24 cellular contexts compared by ENCODE assay signal in the genomic region with DNA sequence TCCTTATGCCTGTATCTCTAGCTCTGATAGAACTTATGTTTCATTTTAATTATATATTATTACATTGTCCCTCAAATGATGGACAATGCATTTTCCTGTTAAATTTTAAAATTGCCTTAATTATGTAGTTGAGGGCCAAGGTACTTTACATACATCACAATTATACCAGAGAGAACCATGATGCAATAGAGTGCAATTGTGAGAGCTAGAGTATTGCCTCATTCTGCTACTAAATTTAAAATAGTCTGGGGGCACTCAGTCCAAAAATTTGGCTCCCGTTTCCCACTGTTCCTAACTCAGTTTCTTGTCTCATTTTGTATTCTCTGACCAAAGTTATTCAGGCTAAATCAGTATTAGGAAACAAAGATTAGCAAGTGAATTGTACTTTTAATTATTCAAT.
DNase-seq lines count a peak whose midpoint lies in the region; ATAC-seq and TF ChIP-seq lines count a peak whose summit lies in the region.
"Had no signal": no experiment of that assay in that cellular context is flagged by ENCODE, and none has a peak within 500 bp of the region (broad histone marks: within the 10 kb centered on the region; RNA-seq: fewer than 3 reads in every experiment).

No MANE protein-coding gene starts in this region.

- H3K4me2 ChIP-seq in OCI-LY1 (ENCODE audit: low read length): peak overlapping the region; percentile 4; the same call in 1 of the 2 replicates

- H3K4me1 ChIP-seq in A673 (ENCODE audit: insufficient read depth, low read length, poor library complexity, severe bottlenecking) (peaks cover 58% of the 10 kb centered on the region), HEK293 (ENCODE audit: control insufficient read depth, insufficient read depth, low read length) (no peaks in the 10 kb centered on the region; the same call in 1 of the 2 replicates), OCI-LY1 (ENCODE audit: insufficient read depth, low read length, severe bottlenecking) (peaks cover 39% of the 10 kb centered on the region), HAP-1 (peaks cover 5% of the 10 kb centered on the region; the same call in 1 of the 2 replicates)
- H3K4me1 ChIP-seq: heart left ventricle, Peyer's patch, stomach had no signal

- no TSS peak for BruUV-seq in A673 (replicated peaks; lab: Mats Ljungman, UMichigan)

- H3K36me3 ChIP-seq in A673 (ENCODE audit: insufficient read depth, low read length, poor library complexity, severe bottlenecking) (no peaks in the 10 kb centered on the region), HEK293 (ENCODE audit: control insufficient read depth in 2 of 2, insufficient read depth in 1 of 2, low read length in 2 of 2) (no peaks in the 10 kb centered on the region), OCI-LY1 (ENCODE audit: insufficient read depth, low read length) (no peaks in the 10 kb centered on the region), HAP-1 (replicated peaks) (no peaks in the 10 kb centered on the region), brain microvascular endothelial cell (replicated peaks) (no peaks in the 10 kb centered on the region)
- H3K36me3 ChIP-seq: cardiac muscle cell, heart left ventricle, Peyer's patch, SJSA1, stomach, tibial artery had no signal

- H3K4me3 ChIP-seq in A673 (ENCODE audit: low read depth, low read length, poor library complexity, severe bottlenecking) (no peak overlapping the region), HEK293 (ENCODE audit: low read depth, low read length) (no peak overlapping the region), OCI-LY1 (ENCODE audit: low read depth, low read length, poor library complexity, severe bottlenecking) (no peak overlapping the region), HAP-1 (no peak overlapping the region), brain microvascular endothelial cell (ENCODE audit: low read depth, low read length) (no peak overlapping the region)
- H3K4me3 ChIP-seq: cardiac muscle cell, heart left ventricle, Peyer's patch, SJSA1, stomach, tibial artery had no signal

- CTCF ChIA-PET in A673 (lab: Charles Lee) (no interaction called here), HEK293 (lab: Yijun Ruan, JAX) (no interaction called here)

- no peak for ATAC-seq in HG03095 (IDR thresholded peaks at IDR 0.05; ENCODE audit: unreplicated experiment)
- ATAC-seq: heart left ventricle, left cardiac atrium, T-helper 17 cell had no signal

- no peaks in the 10 kb centered on the region for H3K79me2 ChIP-seq in OCI-LY1 (ENCODE audit: insufficient read depth, low read length)

- no peaks in the 10 kb centered on the region for H3F3A ChIP-seq in OCI-LY1 (ENCODE audit: insufficient read depth, low read length)

- in situ Hi-C loops in HAP-1 (cut with MboI; ENCODE audit: low sequenced_read_pairs) (no loop called here), brain microvascular endothelial cell (cut with HindIII; ENCODE audit: low pct_ligation_motif_present, low sequenced_read_pairs) (no loop called here)

- H3K9me3 ChIP-seq in A673 (ENCODE audit: low read depth, low read length, poor library complexity, severe bottlenecking) (no peaks in the 10 kb centered on the region), HEK293 (ENCODE audit: control insufficient read depth, insufficient read depth, low read depth, low read length) (no peaks in the 10 kb centered on the region), OCI-LY1 (ENCODE audit: low read length) (no peaks in the 10 kb centered on the region; the same call in 1 of the 2 replicates), HAP-1 (no peaks in the 10 kb centered on the region)
- H3K9me3 ChIP-seq: heart left ventricle, Peyer's patch, SJSA1, stomach, tibial artery had no signal

- POLR2A ChIA-PET in A673 (lab: Charles Lee; ENCODE audit: low non-redundant PET) (no interaction called here), HEK293 (lab: Yijun Ruan, JAX) (no interaction called here)

- intact Hi-C loops in A673 (cut with micrococcal nuclease; ENCODE audit: unreplicated experiment): loop anchor here (10.0 kb wide), 1 partner anchor 732 kb away; no protein-coding TSS in a partner anchor

- DNase-seq in A673 (ENCODE audit: low spot score): peak; percentile 70
- no peak for DNase-seq in epithelial cell of prostate (ENCODE audit: low read depth, low spot score)
- no peak for DNase-seq in kidney glomerular epithelial cell (lab: John Stamatoyannopoulos, UW)
- DNase-seq in HAP-1 (ENCODE audit: low spot score in 2 of 2): no peak
- no peak for DNase-seq in brain microvascular endothelial cell
- DNase-seq: activated CD4-positive, alpha-beta T cell treated with anti-CD3 and anti-CD28 coated beads, Interleukin-2, amount 50 U/mL, for 1 hour; activated naive CD4-positive, alpha-beta T cell treated with anti-CD3 and anti-CD28 coated beads, Interleukin-2, amount 10 ng/mL, durations not matched to agents 7 days and 5 days; amygdala; foreskin fibroblast; heart left ventricle; left cardiac atrium; NCI-H1092; NCI-H187 treated with DMSO at 0.1 percent for 48 hours; NCI-H82; Peyer's patch; stimulated activated CD8-positive, alpha-beta memory T cell treated with anti-CD3 and anti-CD28 coated beads, Interleukin-4, amount 100 ng/mL, for 48 hours; stomach; T-helper 17 cell; tibial artery had no signal

- H3K9me2 ChIP-seq in OCI-LY1 (ENCODE audit: low read depth, low read length): no peaks in the 10 kb centered on the region

- H3K27ac ChIP-seq in A673 (ENCODE audit: low read depth, low read length, poor library complexity, severe bottlenecking) (peak overlapping the region; percentile 86), HEK293 (ENCODE audit: extremely low read depth, low read depth, low read length) (no peak overlapping the region), OCI-LY1 (ENCODE audit: low read depth, low read length, poor library complexity, severe bottlenecking) (no peak overlapping the region), epithelial cell of prostate (peak overlapping the region; percentile 72), brain microvascular endothelial cell (no peak overlapping the region)
- H3K27ac ChIP-seq: cardiac muscle cell, heart left ventricle, Peyer's patch, SJSA1, stomach had no signal

- no peaks in the 10 kb centered on the region for H4K20me1 ChIP-seq in OCI-LY1 (ENCODE audit: insufficient read depth, low read length)

- H3K27me3 ChIP-seq in A673 (replicated peaks; ENCODE audit: insufficient read depth, low read depth, low read length, poor library complexity) (no peaks in the 10 kb centered on the region), OCI-LY1 (ENCODE audit: insufficient read depth, low read length) (no peaks in the 10 kb centered on the region), HAP-1 (ENCODE audit: low read depth) (no peaks in the 10 kb centered on the region), brain microvascular endothelial cell (replicated peaks) (no peaks in the 10 kb centered on the region)
- H3K27me3 ChIP-seq: cardiac muscle cell, heart left ventricle, Peyer's patch, SJSA1, stomach, tibial artery had no signal

- H3K9ac ChIP-seq in OCI-LY1 (ENCODE audit: low read length): no peak overlapping the region

- TF ChIP-seq CTCF in A673 (conservative IDR thresholded peaks at IDR 0.05; ENCODE audit: low read depth, low read length): no peak
- TF ChIP-seq CTCF in HEK293 (tag by site-specific recombination; IDR thresholded peaks at IDR 0.05): no peak
- TF ChIP-seq CTCF in OCI-LY1 (IDR thresholded peaks at IDR 0.05; ENCODE audit: low read length): no peak
- TF ChIP-seq CTCF in brain microvascular endothelial cell (IDR thresholded peaks at IDR 0.05; ENCODE audit: low read depth, low read length, missing control alignments): no peak

- no peak overlapping the region for H2AFZ ChIP-seq in OCI-LY1 (ENCODE audit: low read length)

TF ChIP-seq in HEK293, 187 proteins besides CTCF, POLR2A, EP300 and RAD21:
- TF ChIP-seq SP7 (tag by site-specific recombination; IDR thresholded peaks at IDR 0.05): peak; percentile 28; the same call in 1 of the 2 replicates
- no peak for TF ChIP-seq MYNN (tag by site-specific recombination; IDR thresholded peaks at IDR 0.05; ENCODE audit: borderline replicate concordance)

Comparison
In these comparisons a context has a peak if more than half of its experiments do, and no peak if none do; other contexts are left out.
1. H3K27ac ChIP-seq: peak in A673 (single experiment) and epithelial cell of prostate (single experiment); none in HEK293 (single experiment), OCI-LY1 (single experiment) and brain microvascular endothelial cell (single experiment).